17 cellular contexts compared by ENCODE assay signal in the genomic region with DNA sequence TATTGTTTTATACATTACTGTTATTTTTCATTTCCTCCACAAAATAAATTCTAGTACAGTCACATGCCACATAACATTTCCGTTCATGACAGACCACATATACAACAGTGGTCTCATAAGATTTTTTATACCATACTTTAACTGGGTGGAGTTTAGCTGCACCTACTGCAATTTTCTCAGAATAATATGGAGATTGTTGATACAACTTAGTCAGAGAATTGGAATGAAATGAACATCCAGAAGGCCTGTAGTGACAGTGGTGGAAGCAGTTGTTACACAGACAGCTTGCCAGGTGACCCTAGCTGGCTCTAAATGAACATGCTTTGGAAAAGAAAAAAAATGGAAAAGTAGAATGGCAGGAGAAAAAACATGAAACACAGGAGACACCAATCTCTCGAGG.
DNase-seq lines count a peak whose midpoint lies in the region; ATAC-seq, FAIRE-seq and TF ChIP-seq lines count a peak whose summit lies in the region.
"Had no signal": no experiment of that assay in that cellular context is flagged by ENCODE, and none has a peak within 500 bp of the region (broad histone marks: within the 10 kb centered on the region; RNA-seq: fewer than 3 reads in every experiment).

No MANE protein-coding gene starts in this region.

- FAIRE-seq in RCC 7860 (lab: Jason Lieb, UNC), result no peak
- FAIRE-seq: endometrium had no signal

- intact Hi-C loops in left ventricle myocardium inferior (cut with micrococcal nuclease), result no loop called here
- intact Hi-C loops in heart left ventricle (cut with DNase I), result no loop called here

- WGBS in heart left ventricle, 4 donors, result 60 to 80% (median 72%) methylated on average over 2 of the region's 2 CpGs

- ATAC-seq in heart left ventricle (no peak), foreskin keratinocyte (no peak), HG03097 (IDR thresholded peaks at IDR 0.05; ENCODE audit: low FRiP score, unreplicated experiment) (no peak)

- TF ChIP-seq CTCF in left ventricle myocardium inferior (IDR thresholded peaks at IDR 0.05; ENCODE audit: borderline replicate concordance) (no peak), heart left ventricle (IDR thresholded peaks at IDR 0.05) (no peak), foreskin keratinocyte (conservative IDR thresholded peaks at IDR 0.05) (no peak)

- H3K4me3 ChIP-seq in left ventricle myocardium inferior (no peak overlapping the region), heart left ventricle (no peak overlapping the region)
- H3K4me3 ChIP-seq: skin epidermis, transverse colon had no signal

- H3K9me3 ChIP-seq in left ventricle myocardium inferior (replicated peaks) (peaks cover 4% of the 10 kb centered on the region), heart left ventricle (peaks cover 0 to under 1% (median 0%) of the 10 kb centered on the region in 12 donors)
- H3K9me3 ChIP-seq: transverse colon had no signal

- DNase-seq in left ventricle myocardium inferior, result no peak
- no peak for DNase-seq in heart left ventricle
- peak; percentile 42 for DNase-seq in astrocyte of the hippocampus (ENCODE audit: low read depth, low spot score)
- peak; percentile 36 to 62 for DNase-seq in foreskin keratinocyte
- no peak for DNase-seq in NCI-H128 (lab: John Stamatoyannopoulos, UW; ENCODE audit: unreplicated experiment)
- DNase-seq in RCC 7860 (ENCODE audit: low spot score), result no peak
- no peak for DNase-seq in Ammon's horn (ENCODE audit: low spot score)
- DNase-seq: activated CD4-positive, alpha-beta T cell treated with anti-CD3 and anti-CD28 coated beads, Interleukin-2, amount 10 ng/mL, durations not matched to agents 24 days and 14 days; cerebellar nuclear complex; midbrain; NCI-H1436; NCI-H345; occipital lobe; transverse colon had no signal

- H3K4me1 ChIP-seq in left ventricle myocardium inferior (no peaks in the 10 kb centered on the region), heart left ventricle (peaks cover 0 to 14% (median 0%) of the 10 kb centered on the region in 12 donors), foreskin keratinocyte (no peaks in the 10 kb centered on the region)
- H3K4me1 ChIP-seq: transverse colon had no signal

- H3K36me3 ChIP-seq in left ventricle myocardium inferior, result no peaks in the 10 kb centered on the region
- no peaks in the 10 kb centered on the region for H3K36me3 ChIP-seq in heart left ventricle
- H3K36me3 ChIP-seq: transverse colon had no signal

- H3K27ac ChIP-seq in left ventricle myocardium inferior (replicated peaks), result peak overlapping the region; percentile 41
- peak overlapping the region in 1 of 12 donors; percentile 45 for H3K27ac ChIP-seq in heart left ventricle
- no peak overlapping the region for H3K27ac ChIP-seq in foreskin keratinocyte
- H3K27ac ChIP-seq: skin epidermis had no signal

- no peak for TF ChIP-seq POLR2A in heart left ventricle (IDR thresholded peaks at IDR 0.05)

- H3K27me3 ChIP-seq in left ventricle myocardium inferior (ENCODE audit: low read depth) (no peaks in the 10 kb centered on the region), heart left ventricle (no peaks in the 10 kb centered on the region), foreskin keratinocyte (no peaks in the 10 kb centered on the region)
- H3K27me3 ChIP-seq: transverse colon had no signal

Comparison
In these comparisons a context has a peak if more than half of its experiments do, and no peak if none do; other contexts are left out.
1. DNase-seq: peak in astrocyte of the hippocampus (single experiment) and foreskin keratinocyte (2 of 2); none in left ventricle myocardium inferior (single experiment), heart left ventricle (0 of 5), NCI-H128 (single experiment), RCC 7860 (single experiment) and Ammon's horn (single experiment).